ENCODE assay signal across 22 cellular contexts in the genomic region with DNA sequence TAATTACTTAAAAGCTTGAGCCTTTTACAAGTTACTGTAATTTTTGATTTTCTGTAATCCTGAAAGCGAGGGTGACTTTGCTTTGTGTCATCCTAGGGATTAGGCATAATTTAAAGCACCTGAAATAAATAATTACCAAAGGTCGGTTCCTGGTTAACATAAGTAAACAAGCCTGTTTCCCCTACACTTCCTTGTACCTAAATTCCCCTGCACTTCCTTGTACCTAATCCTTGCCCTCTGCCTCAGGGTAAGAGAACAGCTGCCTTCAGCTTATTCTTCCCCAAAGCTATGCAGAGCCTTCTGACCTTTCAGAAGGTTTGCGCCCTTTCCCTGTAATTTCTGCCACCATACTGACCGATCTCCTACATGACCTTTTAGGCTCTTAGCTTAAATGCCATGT.
DNase-seq lines count a peak whose midpoint lies in the region; ATAC-seq, FAIRE-seq and TF ChIP-seq lines count a peak whose summit lies in the region.
"Had no signal": no experiment of that assay in that cellular context is flagged by ENCODE, and none has a peak within 500 bp of the region (broad histone marks: within the 10 kb centered on the region; RNA-seq: fewer than 3 reads in every experiment).

No MANE protein-coding gene starts in this region.

- no peak overlapping the region for H3K4me3 Mint-ChIP-seq in natural killer cell treated with Interleukin-12 subunit alpha and Interleukin-12 subunit beta and Interleukin-15 and Interleukin-18, amount 100 ng/mL, for 72 hours
- H3K4me3 Mint-ChIP-seq: CD4-positive, alpha-beta T cell; H9; HFFc6 had no signal

- H3K9me3 Mint-ChIP-seq in natural killer cell treated with Interleukin-12 subunit alpha and Interleukin-12 subunit beta and Interleukin-15 and Interleukin-18, amount 100 ng/mL, for 72 hours, result peaks cover 5% of the 10 kb centered on the region
- H3K9me3 Mint-ChIP-seq: CD4-positive, alpha-beta T cell; H9; HFFc6 had no signal

- intact Hi-C loops in body of pancreas (cut with DNase I) (no loop called here), pancreas (cut with DNase I) (no loop called here)

- H3K36me3 ChIP-seq in body of pancreas (replicated peaks in 1 of 2; ENCODE audit: insufficient read depth in 1 of 2, low read depth in 2 of 2) (no peaks in the 10 kb centered on the region), pancreas (no peaks in the 10 kb centered on the region)
- H3K36me3 ChIP-seq: BLaER1, MG63 had no signal

- no peaks in the 10 kb centered on the region for H3K27me3 Mint-ChIP-seq in natural killer cell treated with Interleukin-12 subunit alpha and Interleukin-12 subunit beta and Interleukin-15 and Interleukin-18, amount 100 ng/mL, for 72 hours

- DNase-seq in DMS153 (lab: John Stamatoyannopoulos, UW), result peak; percentile 73
- DNase-seq in HT-29 (ENCODE audit: low spot score), result peak; percentile 23
- DNase-seq in body of pancreas, result peak in 1 of 4 donors; percentile 3
- no peak for DNase-seq in pancreas
- DNase-seq in ureter (ENCODE audit: low spot score), result no peak
- no peak for DNase-seq in GM03348 (ENCODE audit: low spot score)
- no peak for DNase-seq in natural killer cell treated with Interleukin-12 subunit alpha and Interleukin-12 subunit beta and Interleukin-15 and Interleukin-18, amount 100 ng/mL, for 72 hours (ENCODE audit: low spot score)
- DNase-seq: Caco-2; CD4-positive, alpha-beta T cell; EL; H9; HFFc6; Kasumi-1; MG63; NCI-H1417 treated with DMSO at 0.1 percent for 48 hours; NCI-H187; NCI-H2107; NCI-H748 treated with DMSO at 0.1 percent for 48 hours; OCI-M1; Right ventricle myocardium superior had no signal

- H3K27me3 ChIP-seq in body of pancreas, result no peaks in the 10 kb centered on the region
- H3K27me3 ChIP-seq in pancreas, result no peaks in the 10 kb centered on the region
- H3K27me3 ChIP-seq: BLaER1, MG63 had no signal

- no peaks in the 10 kb centered on the region for H3K36me3 Mint-ChIP-seq in natural killer cell treated with Interleukin-12 subunit alpha and Interleukin-12 subunit beta and Interleukin-15 and Interleukin-18, amount 100 ng/mL, for 72 hours

- TF ChIP-seq CTCF in body of pancreas (IDR thresholded peaks at IDR 0.05) (no peak), pancreas (IDR thresholded peaks at IDR 0.05) (no peak)

- no peak for TF ChIP-seq POLR2A in body of pancreas (IDR thresholded peaks at IDR 0.05)

- H3K9me3 ChIP-seq in body of pancreas (no peaks in the 10 kb centered on the region), pancreas (no peaks in the 10 kb centered on the region)
- H3K9me3 ChIP-seq: BLaER1, Caco-2, MG63 had no signal

- peak; percentile 74 for ATAC-seq in body of pancreas
- ATAC-seq in pancreas, result peak; percentile 48 to 83 (median 77)
- no peak for ATAC-seq in natural killer cell treated with Interleukin-12 subunit alpha and Interleukin-12 subunit beta and Interleukin-15 and Interleukin-18, amount 100 ng/mL, for 72 hours
- ATAC-seq: GM12878 had no signal

- 57 to 61% methylated on average over 4 of the region's 4 CpGs for WGBS in body of pancreas, 2 donors
- 59 to 60% methylated on average over 4 of the region's 4 CpGs for WGBS in pancreas, 2 donors

- H3K27ac ChIP-seq in body of pancreas (peak overlapping the region in 2 of 4 donors; percentile 28 to 46), pancreas (peak overlapping the region in 2 of 4 donors; percentile 40 to 48)
- H3K27ac ChIP-seq: BLaER1 had no signal

- H3K4me1 ChIP-seq in body of pancreas, result peaks cover 10% of the 10 kb centered on the region
- no peaks in the 10 kb centered on the region for H3K4me1 ChIP-seq in pancreas
- H3K4me1 ChIP-seq: BLaER1 had no signal

- H3K4me1 Mint-ChIP-seq in natural killer cell treated with Interleukin-12 subunit alpha and Interleukin-12 subunit beta and Interleukin-15 and Interleukin-18, amount 100 ng/mL, for 72 hours (ENCODE audit: low read depth in 2 of 2), result no peaks in the 10 kb centered on the region

- H3K4me3 ChIP-seq in body of pancreas (no peak overlapping the region), pancreas (no peak overlapping the region)
- H3K4me3 ChIP-seq: BLaER1, GM12878, MG63 had no signal

- no peak overlapping the region for H3K27ac Mint-ChIP-seq in natural killer cell treated with Interleukin-12 subunit alpha and Interleukin-12 subunit beta and Interleukin-15 and Interleukin-18, amount 100 ng/mL, for 72 hours
- H3K27ac Mint-ChIP-seq: CD4-positive, alpha-beta T cell; HFFc6 had no signal

- no peak for FAIRE-seq in pancreas (lab: Jason Lieb, UNC)
- FAIRE-seq: GM12878 had no signal

Comparison
In these comparisons a context has a peak if more than half of its experiments do, and no peak if none do; other contexts are left out.
1. DNase-seq: peak in DMS153 (single experiment) and HT-29 (single experiment); none in pancreas (0 of 6), ureter (single experiment), GM03348 (single experiment) and natural killer cell treated with Interleukin-12 subunit alpha and Interleukin-12 subunit beta and Interleukin-15 and Interleukin-18, amount 100 ng/mL, for 72 hours (single experiment).
2. ATAC-seq: peak in body of pancreas (single experiment) and pancreas (4 of 4); none in natural killer cell treated with Interleukin-12 subunit alpha and Interleukin-12 subunit beta and Interleukin-15 and Interleukin-18, amount 100 ng/mL, for 72 hours (0 of 2).